ENCODE assay signal across 1 cellular context in genomic region chr3:11514191-11514770, GRCh38.
A peak's percentile ranks its signal among the peaks of the same experiment; 100 is the strongest.
TF ChIP-seq lines count a peak whose summit lies in the region.

No MANE protein-coding gene starts in this region.

TF ChIP-seq in HepG2, 621 proteins besides CTCF, POLR2A, EP300 and RAD21 (continued from another document and continues in another):
- TF ChIP-seq ZNF639 (CRISPR knock-in tag; conservative IDR thresholded peaks at IDR 0.05) (no peak), ZNF460 (CRISPR knock-in tag; IDR thresholded peaks at IDR 0.05; ENCODE audit: borderline replicate concordance) (no peak), RFX3 (CRISPR knock-in tag; IDR thresholded peaks at IDR 0.05) (no peak), ZBTB25 (CRISPR knock-in tag; IDR thresholded peaks at IDR 0.05) (no peak), TEAD3 (CRISPR knock-in tag; optimal IDR thresholded peaks at IDR 0.05; ENCODE audit: borderline replicate concordance) (peak; percentile 36), MAFF (IDR thresholded peaks at IDR 0.05; ENCODE audit: low read depth, low read length) (peak; percentile 11; the same call in 1 of the 2 replicates), ARNT (IDR thresholded peaks at IDR 0.05) (no peak), ZNF414 (CRISPR knock-in tag; IDR thresholded peaks at IDR 0.05) (no peak), DNMT1 (CRISPR knock-in tag; IDR thresholded peaks at IDR 0.05) (no peak), NCOA1 (CRISPR knock-in tag; IDR thresholded peaks at IDR 0.05) (no peak), TRAFD1 (CRISPR knock-in tag; IDR thresholded peaks at IDR 0.05; ENCODE audit: borderline replicate concordance) (no peak), KDM6A (CRISPR knock-in tag; IDR thresholded peaks at IDR 0.05; ENCODE audit: low read depth) (no peak), MAFK (conservative IDR thresholded peaks at IDR 0.05 in 1 of 2, IDR thresholded peaks at IDR 0.05 in 1 of 2; ENCODE audit: low read length in 2 of 2) (peak; percentile 49 to 52), NFRKB (IDR thresholded peaks at IDR 0.05) (no peak), ZBTB44 (CRISPR knock-in tag; IDR thresholded peaks at IDR 0.05) (no peak), PRDM10 (CRISPR knock-in tag; IDR thresholded peaks at IDR 0.05; ENCODE audit: low read depth) (0 out of 2 replicates have a peak, but pooled peaks have one; percentile 27), ZNF558 (CRISPR knock-in tag; IDR thresholded peaks at IDR 0.05; ENCODE audit: borderline replicate concordance) (no peak), SP5 (CRISPR knock-in tag; IDR thresholded peaks at IDR 0.05; ENCODE audit: borderline replicate concordance, low read depth) (no peak), ZSCAN5A (CRISPR knock-in tag; IDR thresholded peaks at IDR 0.05; ENCODE audit: borderline replicate concordance) (no peak), ZBTB43 (CRISPR knock-in tag; conservative IDR thresholded peaks at IDR 0.05) (no peak), ZFP36L1 (CRISPR knock-in tag; IDR thresholded peaks at IDR 0.05) (no peak), CCAR2 (optimal IDR thresholded peaks at IDR 0.05; ENCODE audit: low read depth, low read length) (no peak), NCOA5 (CRISPR knock-in tag; IDR thresholded peaks at IDR 0.05) (no peak), ZNF720 (CRISPR knock-in tag; IDR thresholded peaks at IDR 0.05) (no peak), SALL2 (CRISPR knock-in tag; IDR thresholded peaks at IDR 0.05) (no peak), ZBTB38 (CRISPR knock-in tag; IDR thresholded peaks at IDR 0.05) (peak; percentile 95), ZNF160 (CRISPR knock-in tag; IDR thresholded peaks at IDR 0.05) (no peak), ZC3H13 (CRISPR knock-in tag; IDR thresholded peaks at IDR 0.05) (no peak), TRIM24 (CRISPR knock-in tag; IDR thresholded peaks at IDR 0.05) (no peak), CEBPB (IDR thresholded peaks at IDR 0.05; ENCODE audit: borderline replicate concordance, low read depth, low read length) (no peak), MED1 (CRISPR knock-in tag; IDR thresholded peaks at IDR 0.05) (0 out of 2 replicates have a peak, but pooled peaks have one; percentile 20), ZNF749 (CRISPR knock-in tag; IDR thresholded peaks at IDR 0.05; ENCODE audit: borderline replicate concordance) (no peak), TEF (CRISPR knock-in tag; IDR thresholded peaks at IDR 0.05) (no peak), ZNF569 (CRISPR knock-in tag; IDR thresholded peaks at IDR 0.05; ENCODE audit: borderline replicate concordance) (no peak), ZNF3 (CRISPR knock-in tag; IDR thresholded peaks at IDR 0.05) (no peak), RFX1 (IDR thresholded peaks at IDR 0.05) (no peak), GFI1 (CRISPR knock-in tag; IDR thresholded peaks at IDR 0.05; ENCODE audit: borderline replicate concordance) (no peak), MEIS1 (CRISPR knock-in tag; IDR thresholded peaks at IDR 0.05; ENCODE audit: borderline replicate concordance) (no peak), NCOA2 (CRISPR knock-in tag; IDR thresholded peaks at IDR 0.05) (no peak), ZNF724P (CRISPR knock-in tag; IDR thresholded peaks at IDR 0.05; ENCODE audit: borderline replicate concordance) (no peak), ZIK1 (CRISPR knock-in tag; IDR thresholded peaks at IDR 0.05; ENCODE audit: borderline replicate concordance, low read depth) (no peak), ATF7 (IDR thresholded peaks at IDR 0.05) (no peak), ATF7 (CRISPR knock-in tag; IDR thresholded peaks at IDR 0.05) (no peak), NFKB2 (CRISPR knock-in tag; IDR thresholded peaks at IDR 0.05; ENCODE audit: borderline replicate concordance) (no peak), ZBTB33 (CRISPR knock-in tag; IDR thresholded peaks at IDR 0.05) (peak; percentile 99), ZNF780A (CRISPR knock-in tag; IDR thresholded peaks at IDR 0.05) (no peak), ELF1 (CRISPR knock-in tag; IDR thresholded peaks at IDR 0.05) (peak; percentile 33; the same call in 1 of the 2 replicates), ZFP91 (CRISPR knock-in tag; IDR thresholded peaks at IDR 0.05; ENCODE audit: borderline replicate concordance) (no peak), ZFP90 (CRISPR knock-in tag; IDR thresholded peaks at IDR 0.05; ENCODE audit: borderline replicate concordance) (no peak), RXRB (CRISPR knock-in tag; IDR thresholded peaks at IDR 0.05; ENCODE audit: borderline replicate concordance) (0 out of 2 replicates have a peak, but pooled peaks have one; percentile 27), CC2D1A (CRISPR knock-in tag; IDR thresholded peaks at IDR 0.05) (no peak), ARNTL (CRISPR knock-in tag; IDR thresholded peaks at IDR 0.05) (no peak), ELF4 (CRISPR knock-in tag; IDR thresholded peaks at IDR 0.05; ENCODE audit: borderline replicate concordance) (no peak)
